Comparison of ENCODE assay signal across 4 cellular contexts in the genomic region with DNA sequence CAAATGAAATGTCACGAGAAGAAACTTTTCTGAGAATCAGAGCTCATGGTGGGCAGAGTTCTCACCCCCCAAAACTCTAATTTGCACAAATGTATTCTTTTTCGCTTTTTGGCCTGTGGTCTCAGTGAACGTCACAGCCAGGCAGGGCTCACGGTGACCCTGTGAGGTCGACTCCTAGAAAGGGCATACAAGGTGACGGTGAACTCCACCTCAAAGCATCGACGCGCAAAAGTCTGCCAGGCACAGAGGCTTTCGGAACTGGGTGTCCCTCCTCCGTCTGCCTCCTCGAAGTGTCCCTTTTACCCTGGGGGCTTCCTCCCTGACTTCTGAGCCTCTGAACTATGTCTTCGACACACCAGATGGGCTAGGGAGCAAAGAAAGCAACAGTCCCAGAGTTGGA.
"Had no signal": no experiment of that assay in that cellular context is flagged by ENCODE, and none has a peak within 500 bp of the region (broad histone marks: within the 10 kb centered on the region; RNA-seq: fewer than 3 reads in every experiment).

No MANE protein-coding gene starts in this region.

- H3K9me3 Mint-ChIP-seq: GM23338, H9 had no signal

- H3K27ac Mint-ChIP-seq: GM23338, H9 had no signal

- H3K4me3 Mint-ChIP-seq: GM23338, H9 had no signal

- DNase-seq: H9, HCEC 1CT, IMR-90 had no signal
